ENCODE assay signal across 20 cellular contexts in genomic region chr4:81522711-81523110, GRCh38.
"Had no signal": no experiment of that assay in that cellular context is flagged by ENCODE, and none has a peak within 500 bp of the region (broad histone marks: within the 10 kb centered on the region; RNA-seq: fewer than 3 reads in every experiment).

No MANE protein-coding gene starts in this region.

- H3K9me3 ChIP-seq: neutrophil, thoracic aorta, transverse colon had no signal

- H3K27ac ChIP-seq: heart left ventricle, neutrophil, stomach, thoracic aorta had no signal

- ATAC-seq: heart left ventricle; mucosa of descending colon; naive thymus-derived CD8-positive, alpha-beta T cell; sciatic nerve had no signal

- H3K36me3 ChIP-seq: heart left ventricle, neutrophil, spleen, stomach, thoracic aorta, transverse colon had no signal

- H3K4me3 ChIP-seq: heart left ventricle, mucosa of descending colon, spleen, stomach, thoracic aorta, transverse colon had no signal

- H3K27me3 ChIP-seq: dorsolateral prefrontal cortex, heart left ventricle, neutrophil, spleen, stomach, transverse colon had no signal

- DNase-seq: cortex of kidney; dorsolateral prefrontal cortex; effector CD8-positive, alpha-beta T cell; foreskin melanocyte; heart left ventricle; hippocampal formation; mammary epithelial cell; mucosa of descending colon; naive thymus-derived CD8-positive, alpha-beta T cell; posterior cingulate gyrus; spleen; stimulated activated CD4-positive, alpha-beta T cell treated with anti-CD3 and anti-CD28 coated beads, Interleukin-15, amount 100 ng/mL, for 24 hours; stimulated activated CD4-positive, alpha-beta T cell treated with anti-CD3 and anti-CD28 coated beads, Interleukin-1b, Interleukin-23, amount 100 ng/mL, for 48 hours; stimulated activated CD4-positive, alpha-beta T cell treated with anti-CD3 and anti-CD28 coated beads, Interleukin-4, amount 100 ng/mL, for 24 hours; stimulated activated naive CD4-positive, alpha-beta T cell; stomach; transverse colon had no signal
